ENCODE assay signal across 11 cellular contexts in the genomic region with DNA sequence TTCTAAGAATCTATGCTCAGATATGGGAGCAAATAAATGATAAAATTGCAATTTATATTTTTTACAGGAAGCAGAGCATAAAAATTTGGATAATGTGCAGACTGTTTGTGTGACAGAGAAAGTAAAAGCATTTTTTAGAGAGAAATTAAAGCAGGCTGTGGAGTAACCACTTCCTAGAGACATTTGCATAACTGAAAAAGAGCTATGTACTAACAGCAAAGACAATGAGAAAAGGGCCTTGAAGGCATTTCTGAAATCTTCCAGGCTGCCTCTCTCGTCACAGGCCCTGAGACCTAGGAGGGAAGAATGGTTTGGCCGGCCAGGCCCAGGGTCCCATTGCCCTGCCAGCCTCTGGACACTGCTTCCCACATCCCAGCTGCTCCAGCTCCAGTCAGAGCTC.
DNase-seq lines count a peak whose midpoint lies in the region; ATAC-seq and TF ChIP-seq lines count a peak whose summit lies in the region.
"Had no signal": no experiment of that assay in that cellular context is flagged by ENCODE, and none has a peak within 500 bp of the region (broad histone marks: within the 10 kb centered on the region; RNA-seq: fewer than 3 reads in every experiment).

No MANE protein-coding gene starts in this region.

- no peaks in the 10 kb centered on the region for H3K9me3 ChIP-seq in A673 (ENCODE audit: low read depth, low read length, poor library complexity, severe bottlenecking)

- peaks cover 11% of the 10 kb centered on the region for H3K27me3 Mint-ChIP-seq in chondrocyte (ENCODE audit: low read depth)
- H3K27me3 Mint-ChIP-seq: progenitor cell of endocrine pancreas had no signal

- ATAC-seq in GM18505 (IDR thresholded peaks at IDR 0.05; ENCODE audit: unreplicated experiment): peak; percentile 74
- peak; percentile 73 for ATAC-seq in HG02943 (IDR thresholded peaks at IDR 0.05; ENCODE audit: low read depth, unreplicated experiment)
- peak; percentile 55 for ATAC-seq in HG03575 (IDR thresholded peaks at IDR 0.05; ENCODE audit: extremely low read depth, insufficient number of reproducible peaks, low FRiP score, unreplicated experiment)

- BruUV-seq in A673 (replicated peaks; lab: Mats Ljungman, UMichigan): no TSS peak

- intact Hi-C loops in A673 (cut with micrococcal nuclease; ENCODE audit: unreplicated experiment): no loop called here

- DNase-seq in GM20000 (ENCODE audit: low spot score): peak; percentile 39
- DNase-seq in chondrocyte (ENCODE audit: low spot score): no peak
- DNase-seq in activated CD4-positive, CD25-positive, alpha-beta regulatory T cell (lab: John Stamatoyannopoulos, UW): no peak
- DNase-seq in A673 (ENCODE audit: low spot score): no peak
- no peak for DNase-seq in D341Med (ENCODE audit: low spot score)
- DNase-seq: head of caudate nucleus had no signal

- CTCF ChIA-PET in A673 (lab: Charles Lee): no interaction called here

- H3K27me3 ChIP-seq in A673 (replicated peaks; ENCODE audit: insufficient read depth, low read depth, low read length, poor library complexity): no peaks in the 10 kb centered on the region

- no peaks in the 10 kb centered on the region for H3K4me1 ChIP-seq in A673 (ENCODE audit: insufficient read depth, low read length, poor library complexity, severe bottlenecking)

- no peaks in the 10 kb centered on the region for H3K36me3 Mint-ChIP-seq in chondrocyte (ENCODE audit: low read depth)

- H3K4me3 Mint-ChIP-seq in chondrocyte (ENCODE audit: unreplicated experiment): no peak overlapping the region

- no peaks in the 10 kb centered on the region for H3K9me3 Mint-ChIP-seq in chondrocyte (ENCODE audit: low read depth)

- no peak overlapping the region for H3K4me3 ChIP-seq in A673 (ENCODE audit: low read depth, low read length, poor library complexity, severe bottlenecking)
- H3K4me3 ChIP-seq: lung had no signal

- no peak overlapping the region for H3K27ac Mint-ChIP-seq in chondrocyte (ENCODE audit: unreplicated experiment)
- H3K27ac Mint-ChIP-seq: progenitor cell of endocrine pancreas had no signal

- TF ChIP-seq CTCF in GM20000 (IDR thresholded peaks at IDR 0.05; ENCODE audit: extremely low read depth, missing control alignments) (no peak), chondrocyte (IDR thresholded peaks at IDR 0.05) (no peak), A673 (conservative IDR thresholded peaks at IDR 0.05; ENCODE audit: low read depth, low read length) (no peak)

- no peak overlapping the region for H3K27ac ChIP-seq in A673 (ENCODE audit: low read depth, low read length, poor library complexity, severe bottlenecking)

- H3K36me3 ChIP-seq in A673 (ENCODE audit: insufficient read depth, low read length, poor library complexity, severe bottlenecking): no peaks in the 10 kb centered on the region

- no peaks in the 10 kb centered on the region for H3K4me1 Mint-ChIP-seq in chondrocyte (ENCODE audit: low read depth)

- TF ChIP-seq POLR2A in GM18505 (IDR thresholded peaks at IDR 0.05; ENCODE audit: borderline replicate concordance, extremely low read depth, insufficient read depth, insufficient read length): no peak

- POLR2A ChIA-PET in A673 (lab: Charles Lee; ENCODE audit: low non-redundant PET): interaction anchor here (0.7 kb wide), 1 partner anchor 1818 kb away, joined by 4 read pairs; no protein-coding TSS in a partner anchor
